Comparison of ENCODE assay signal across 16 cellular contexts in the genomic region with DNA sequence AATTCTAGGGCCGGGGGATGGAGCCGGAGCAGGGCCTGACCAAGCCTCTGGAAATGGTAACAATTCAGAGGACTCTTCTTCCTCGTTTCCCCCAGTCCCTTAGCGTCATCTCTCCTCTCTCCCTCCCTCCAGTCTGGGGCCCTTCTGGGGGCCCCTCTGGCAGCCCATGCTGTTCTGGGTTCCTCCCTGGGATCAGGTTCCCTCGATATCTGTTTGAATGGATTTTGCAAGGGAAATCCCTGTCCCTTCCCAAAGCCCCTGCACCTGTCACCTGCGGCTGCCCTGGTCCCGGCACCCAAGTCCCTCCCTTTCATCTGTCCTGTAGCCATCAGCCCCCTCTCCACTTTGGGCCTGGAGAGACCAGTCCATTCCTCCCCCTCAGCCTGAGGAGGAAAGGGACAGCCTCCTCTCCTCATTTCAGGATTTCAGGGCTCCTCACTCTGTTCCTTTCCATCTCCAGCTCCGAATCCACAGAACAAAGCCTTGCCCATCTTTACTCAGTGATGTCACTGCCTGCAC. TPM values are rescaled to one million over a fixed set of nuclear protein-coding genes. Genes with fewer than 3 reads are reported as not detected.
DNase-seq lines count a peak whose midpoint lies in the region; ATAC-seq and TF ChIP-seq lines count a peak whose summit lies in the region.
"Had no signal": no experiment of that assay in that cellular context is flagged by ENCODE, and none has a peak within 500 bp of the region (broad histone marks: within the 10 kb centered on the region; RNA-seq: fewer than 3 reads in every experiment).

No MANE protein-coding gene starts in this region.

- H3K9me3 ChIP-seq in neutrophil: no peaks in the 10 kb centered on the region
- H3K9me3 ChIP-seq: colonic mucosa, esophagus squamous epithelium, left ventricle myocardium inferior had no signal

- peaks cover 27% of the 10 kb centered on the region for H3K4me1 Mint-ChIP-seq in activated CD4-positive, alpha-beta T cell treated with anti-CD3 and anti-CD28 coated beads, Interleukin-2, amount 10 ng/mL, durations not matched to agents 24 days and 14 days
- H3K4me1 Mint-ChIP-seq in activated naive CD8-positive, alpha-beta T cell treated with anti-CD3 and anti-CD28 coated beads, Interleukin-2, amount 50 U/mL, for 24 hours: peaks cover 37% of the 10 kb centered on the region

- intact Hi-C loops in activated CD4-positive, alpha-beta T cell treated with anti-CD3 and anti-CD28 coated beads, Interleukin-2, amount 10 ng/mL, durations not matched to agents 24 days and 14 days (cut with micrococcal nuclease): no loop called here

- peak overlapping the region; percentile 98 for H3K27ac Mint-ChIP-seq in activated CD4-positive, alpha-beta T cell treated with anti-CD3 and anti-CD28 coated beads, Interleukin-2, amount 10 ng/mL, durations not matched to agents 24 days and 14 days
- H3K27ac Mint-ChIP-seq in activated naive CD8-positive, alpha-beta T cell treated with anti-CD3 and anti-CD28 coated beads, Interleukin-2, amount 50 U/mL, for 24 hours: peak overlapping the region; percentile 93

- H3K27me3 ChIP-seq in neutrophil: peaks cover 10% of the 10 kb centered on the region
- H3K27me3 ChIP-seq: colonic mucosa had no signal

- H3K9me3 Mint-ChIP-seq in activated CD4-positive, alpha-beta T cell treated with anti-CD3 and anti-CD28 coated beads, Interleukin-2, amount 10 ng/mL, durations not matched to agents 24 days and 14 days: no peaks in the 10 kb centered on the region
- H3K9me3 Mint-ChIP-seq in activated naive CD8-positive, alpha-beta T cell treated with anti-CD3 and anti-CD28 coated beads, Interleukin-2, amount 50 U/mL, for 24 hours: no peaks in the 10 kb centered on the region

- peak overlapping the region; percentile 92 for H3K4me3 Mint-ChIP-seq in activated CD4-positive, alpha-beta T cell treated with anti-CD3 and anti-CD28 coated beads, Interleukin-2, amount 10 ng/mL, durations not matched to agents 24 days and 14 days
- H3K4me3 Mint-ChIP-seq in activated naive CD8-positive, alpha-beta T cell treated with anti-CD3 and anti-CD28 coated beads, Interleukin-2, amount 50 U/mL, for 24 hours: peak overlapping the region; percentile 91

- no peaks in the 10 kb centered on the region for H3K36me3 Mint-ChIP-seq in activated CD4-positive, alpha-beta T cell treated with anti-CD3 and anti-CD28 coated beads, Interleukin-2, amount 10 ng/mL, durations not matched to agents 24 days and 14 days (ENCODE audit: low read depth)
- H3K36me3 Mint-ChIP-seq in activated naive CD8-positive, alpha-beta T cell treated with anti-CD3 and anti-CD28 coated beads, Interleukin-2, amount 50 U/mL, for 24 hours (ENCODE audit: low read depth): no peaks in the 10 kb centered on the region

- DNase-seq in activated CD4-positive, alpha-beta T cell treated with anti-CD3 and anti-CD28 coated beads, Interleukin-2, amount 10 ng/mL, durations not matched to agents 24 days and 14 days: no peak
- no peak for DNase-seq in activated CD4-positive, alpha-beta T cell treated with anti-CD3 and anti-CD28 coated beads, Interleukin-2, amount 50 U/mL, for 1 hour
- DNase-seq in NCI-H526 treated with DMSO at 0.1 percent for 48 hours (lab: John Stamatoyannopoulos, UW): peak; percentile 7
- no peak for DNase-seq in activated naive CD8-positive, alpha-beta T cell treated with anti-CD3 and anti-CD28 coated beads, Interleukin-2, amount 50 U/mL, for 24 hours
- DNase-seq in HuH-7.5 (ENCODE audit: low spot score): no peak
- DNase-seq in NK-92 treated with Interleukin-12 subunit alpha and Interleukin-12 subunit beta, amount 100 ng/mL, for 24 hours (lab: John Stamatoyannopoulos, UW): no peak
- DNase-seq: DMS79, esophagus squamous epithelium, NCI-H1417 treated with DMSO at 0.1 percent for 48 hours, SIG-M5 had no signal

- H3K36me3 ChIP-seq in neutrophil: peaks cover 7% of the 10 kb centered on the region
- H3K36me3 ChIP-seq: colonic mucosa, esophagus squamous epithelium, left ventricle myocardium inferior had no signal

- H3K4me3 ChIP-seq in neutrophil (ENCODE audit: low read depth in 1 of 2, low read length in 1 of 2): peak overlapping the region; percentile 87 to 88
- H3K4me3 ChIP-seq: colonic mucosa, left ventricle myocardium inferior had no signal

- H3K27ac ChIP-seq in neutrophil: peak overlapping the region; percentile 98

- no peak for ATAC-seq in activated naive CD8-positive, alpha-beta T cell treated with anti-CD3 and anti-CD28 coated beads, Interleukin-2, amount 50 U/mL, for 24 hours
- ATAC-seq in HG02798 (IDR thresholded peaks at IDR 0.05; ENCODE audit: poor library complexity, unreplicated experiment): no peak

- peaks cover 50 to 55% of the 10 kb centered on the region in 2 experiments for H3K4me1 ChIP-seq in neutrophil (ENCODE audit: control insufficient read depth in 1 of 2, insufficient read depth in 1 of 2, low read depth in 1 of 2, low read length in 1 of 2)
- H3K4me1 ChIP-seq: colonic mucosa had no signal

- no peak for TF ChIP-seq CTCF in neutrophil (IDR thresholded peaks at IDR 0.05)

- H3K27me3 Mint-ChIP-seq in activated CD4-positive, alpha-beta T cell treated with anti-CD3 and anti-CD28 coated beads, Interleukin-2, amount 10 ng/mL, durations not matched to agents 24 days and 14 days: peaks cover 26% of the 10 kb centered on the region
- H3K27me3 Mint-ChIP-seq in activated naive CD8-positive, alpha-beta T cell treated with anti-CD3 and anti-CD28 coated beads, Interleukin-2, amount 50 U/mL, for 24 hours: no peaks in the 10 kb centered on the region

RNA-seq across cellular contexts. Expression of a gene that starts 1.7 kb away (rescaled TPM):
- total RNA-seq in activated CD4-positive, alpha-beta T cell treated with anti-CD3 and anti-CD28 coated beads, Interleukin-2, amount 10 ng/mL, durations not matched to agents 24 days and 14 days: 82.7 and 95.7 TPM in 2 replicates
- total RNA-seq: HepG2 had no signal

RNA-seq across cellular contexts. Expression of a gene that starts 14.1 kb away (rescaled TPM):
- total RNA-seq in activated CD4-positive, alpha-beta T cell treated with anti-CD3 and anti-CD28 coated beads, Interleukin-2, amount 10 ng/mL, durations not matched to agents 24 days and 14 days: 22.8 and 23.3 TPM in 2 replicates

RNA-seq across cellular contexts. Expression of a gene that starts 26.5 kb away (rescaled TPM):
- not detected in 2 replicates for total RNA-seq in activated CD4-positive, alpha-beta T cell treated with anti-CD3 and anti-CD28 coated beads, Interleukin-2, amount 10 ng/mL, durations not matched to agents 24 days and 14 days
- total RNA-seq: colonic mucosa, esophagus squamous epithelium, HepG2, left ventricle myocardium inferior, omental fat pad had no signal

RNA-seq across cellular contexts. Expression of a gene that starts 31.3 kb away (rescaled TPM):
- total RNA-seq in activated CD4-positive, alpha-beta T cell treated with anti-CD3 and anti-CD28 coated beads, Interleukin-2, amount 10 ng/mL, durations not matched to agents 24 days and 14 days: 0.21 and 0.54 TPM in 2 replicates

RNA-seq across cellular contexts. Expression of a gene that starts 41.4 kb away (rescaled TPM):
- total RNA-seq in activated CD4-positive, alpha-beta T cell treated with anti-CD3 and anti-CD28 coated beads, Interleukin-2, amount 10 ng/mL, durations not matched to agents 24 days and 14 days: not detected in 2 replicates
- total RNA-seq: esophagus squamous epithelium, HepG2, left ventricle myocardium inferior, omental fat pad had no signal
